In the genomic region with DNA sequence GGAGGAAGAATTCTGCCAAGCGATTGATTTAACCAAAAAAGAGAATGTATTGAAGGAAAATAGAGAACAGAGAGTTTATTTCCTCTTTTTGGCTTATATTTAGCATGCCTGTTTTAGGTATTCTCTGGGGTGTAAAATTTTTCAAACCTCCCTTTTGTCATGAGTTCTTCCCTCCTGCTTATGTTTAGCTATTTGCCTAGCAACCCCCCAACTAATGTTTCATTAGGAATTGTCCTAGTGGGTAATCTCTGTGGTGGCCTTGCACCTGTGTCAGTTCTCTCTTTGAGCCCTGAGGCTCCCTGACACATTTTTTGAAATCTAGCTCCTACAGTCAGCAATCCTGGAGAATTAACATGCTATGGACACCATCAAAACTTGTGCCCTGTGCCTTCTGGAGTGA, we compare ENCODE assay signal across 33 cellular contexts. TPM values are rescaled to one million over a fixed set of nuclear protein-coding genes. Genes with fewer than 3 reads are reported as not detected.
"Had no signal": no experiment of that assay in that cellular context is flagged by ENCODE, and none has a peak within 500 bp of the region (broad histone marks: within the 10 kb centered on the region; RNA-seq: fewer than 3 reads in every experiment).

No MANE protein-coding gene starts in this region.

- H3K4me3 ChIP-seq: Peyer's patch, SJSA1 had no signal

- DNase-seq: activated CD4-positive, alpha-beta T cell treated with anti-CD3 and anti-CD28 coated beads for 36 hours; activated CD4-positive, alpha-beta T cell treated with anti-CD3 and anti-CD28 coated beads, Interleukin-2, amount 10 ng/mL, durations not matched to agents 7 days and 5 days; activated CD4-positive, alpha-beta T cell treated with anti-CD3 and anti-CD28 coated beads, Interleukin-2, amount 50 U/mL, for 48 hours; activated CD8-positive, alpha-beta memory T cell treated with anti-CD3 and anti-CD28 coated beads, Interleukin-2, amount 50 U/mL, for 48 hours; activated effector memory CD4-positive, alpha-beta T cell treated with Interleukin-2 at 50 U/mL for 16 hours; activated naive CD4-positive, alpha-beta T cell treated with anti-CD3 and anti-CD28 coated beads, Interleukin-2, amount 10 ng/mL, durations not matched to agents 7 days and 5 days; activated naive CD8-positive, alpha-beta T cell treated with anti-CD3 and anti-CD28 coated beads, Interleukin-2, amount 50 U/mL, for 24 hours; activated T-cell treated with anti-CD3 and anti-CD28 coated beads, Interleukin-2, amount 50 U/mL, for 48 hours; anterior cingulate cortex; brain microvascular endothelial cell; central memory CD4-positive, alpha-beta T cell; NCI-H1048; NCI-H1105 treated with DMSO at 0.1 percent for 48 hours; NCI-H1436; NCI-H1694; NCI-H1930; NCI-H345; NCI-H524 treated with DMSO at 0.1 percent for 48 hours; PC-3; Peyer's patch; RPMI8226; SHP77 treated with DMSO at 0.1 percent for 48 hours; SK-N-SH; T1000 had no signal

- H3K9me2 ChIP-seq: SK-N-SH had no signal

- ATAC-seq: activated CD4-positive, alpha-beta T cell treated with anti-CD3 and anti-CD28 coated beads for 36 hours; activated CD4-positive, CD25-positive, alpha-beta regulatory T cell treated with anti-CD3 and anti-CD28 coated beads, Interleukin-2, amount 50 U/mL, for 24 hours; activated naive CD8-positive, alpha-beta T cell treated with anti-CD3 and anti-CD28 coated beads, Interleukin-2, amount 50 U/mL, for 24 hours; PC-3 had no signal

- H3K9ac ChIP-seq: KMS-11, SK-N-SH had no signal

- H3K4me1 Mint-ChIP-seq: activated CD4-positive, alpha-beta T cell treated with anti-CD3 and anti-CD28 coated beads for 36 hours; activated CD4-positive, alpha-beta T cell treated with anti-CD3 and anti-CD28 coated beads, Interleukin-2, amount 10 ng/mL, durations not matched to agents 7 days and 5 days; activated naive CD4-positive, alpha-beta T cell treated with anti-CD3 and anti-CD28 coated beads, Interleukin-2, amount 10 ng/mL, durations not matched to agents 7 days and 5 days had no signal

- H3K36me3 Mint-ChIP-seq: activated naive CD4-positive, alpha-beta T cell treated with anti-CD3 and anti-CD28 coated beads, Interleukin-2, amount 10 ng/mL, durations not matched to agents 7 days and 5 days; activated naive CD8-positive, alpha-beta T cell had no signal

- H3K27ac ChIP-seq: brain microvascular endothelial cell, KMS-11, Peyer's patch, SJSA1 had no signal

- H3K4me1 ChIP-seq: SJSA1 had no signal

- H3K4me3 Mint-ChIP-seq: activated CD4-positive, alpha-beta T cell treated with anti-CD3 and anti-CD28 coated beads for 36 hours; activated CD4-positive, alpha-beta T cell treated with anti-CD3 and anti-CD28 coated beads, Interleukin-2, amount 10 ng/mL, durations not matched to agents 7 days and 5 days; activated naive CD4-positive, alpha-beta T cell treated with anti-CD3 and anti-CD28 coated beads, Interleukin-2, amount 10 ng/mL, durations not matched to agents 7 days and 5 days; activated naive CD8-positive, alpha-beta T cell; activated naive CD8-positive, alpha-beta T cell treated with anti-CD3 and anti-CD28 coated beads, Interleukin-2, amount 50 U/mL, for 24 hours had no signal

- H3K27me3 Mint-ChIP-seq: activated CD4-positive, alpha-beta T cell treated with anti-CD3 and anti-CD28 coated beads for 36 hours; activated CD4-positive, alpha-beta T cell treated with anti-CD3 and anti-CD28 coated beads, Interleukin-2, amount 10 ng/mL, durations not matched to agents 7 days and 5 days; activated naive CD4-positive, alpha-beta T cell treated with anti-CD3 and anti-CD28 coated beads, Interleukin-2, amount 10 ng/mL, durations not matched to agents 7 days and 5 days; activated naive CD8-positive, alpha-beta T cell; activated naive CD8-positive, alpha-beta T cell treated with anti-CD3 and anti-CD28 coated beads, Interleukin-2, amount 50 U/mL, for 24 hours had no signal

- H3K27ac Mint-ChIP-seq: activated CD4-positive, alpha-beta T cell treated with anti-CD3 and anti-CD28 coated beads for 36 hours; activated CD4-positive, alpha-beta T cell treated with anti-CD3 and anti-CD28 coated beads, Interleukin-2, amount 10 ng/mL, durations not matched to agents 7 days and 5 days; activated naive CD4-positive, alpha-beta T cell treated with anti-CD3 and anti-CD28 coated beads, Interleukin-2, amount 10 ng/mL, durations not matched to agents 7 days and 5 days; activated naive CD8-positive, alpha-beta T cell; activated naive CD8-positive, alpha-beta T cell treated with anti-CD3 and anti-CD28 coated beads, Interleukin-2, amount 50 U/mL, for 24 hours had no signal

- H3K4me2 ChIP-seq: KMS-11, SK-N-SH had no signal

- H3K36me3 ChIP-seq: brain microvascular endothelial cell, Peyer's patch, SJSA1 had no signal

- H3K27me3 ChIP-seq: brain microvascular endothelial cell, Peyer's patch, SJSA1 had no signal

- H3K9me3 ChIP-seq: Peyer's patch, SJSA1 had no signal

RNA-seq across cellular contexts. Expression of gene REG1B, which starts 12.5 kb away (rescaled TPM):
- total RNA-seq: activated CD4-positive, alpha-beta T cell treated with anti-CD3 and anti-CD28 coated beads for 36 hours; activated CD4-positive, alpha-beta T cell treated with anti-CD3 and anti-CD28 coated beads, Interleukin-2, amount 10 ng/mL, durations not matched to agents 7 days and 5 days; cerebellum; M059J; NCI-H460; PC-3; SJSA1; T-helper 1 cell treated with Interleukin-12 subunit alpha and Interleukin-12 subunit beta and Interleukin-4 antibody, amounts not matched to agents 30 ng/mL and 1 ng/mL, for 36 hours; T-helper 2 cell treated with Interferon-gamma antibody and Interleukin-4, amounts not matched to agents 100 ng/mL and 5 ng/mL, for 36 hours had no signal
- polyA plus RNA-seq: SK-N-SH had no signal

RNA-seq across cellular contexts. Expression of gene REG1A, which starts 20.0 kb away (rescaled TPM):
- total RNA-seq: activated CD4-positive, alpha-beta T cell treated with anti-CD3 and anti-CD28 coated beads for 36 hours; activated CD4-positive, alpha-beta T cell treated with anti-CD3 and anti-CD28 coated beads, Interleukin-2, amount 10 ng/mL, durations not matched to agents 7 days and 5 days; M059J; NCI-H460; PC-3; SJSA1; T-helper 1 cell treated with Interleukin-12 subunit alpha and Interleukin-12 subunit beta and Interleukin-4 antibody, amounts not matched to agents 30 ng/mL and 1 ng/mL, for 36 hours; T-helper 2 cell treated with Interferon-gamma antibody and Interleukin-4, amounts not matched to agents 100 ng/mL and 5 ng/mL, for 36 hours had no signal
- polyA plus RNA-seq: SK-N-SH had no signal

RNA-seq across cellular contexts. Expression of gene REG3A, which starts 59.3 kb away (rescaled TPM):
- total RNA-seq: activated CD4-positive, alpha-beta T cell treated with anti-CD3 and anti-CD28 coated beads for 36 hours; activated CD4-positive, alpha-beta T cell treated with anti-CD3 and anti-CD28 coated beads, Interleukin-2, amount 10 ng/mL, durations not matched to agents 7 days and 5 days; M059J; NCI-H460; PC-3; SJSA1; T-helper 1 cell treated with Interleukin-12 subunit alpha and Interleukin-12 subunit beta and Interleukin-4 antibody, amounts not matched to agents 30 ng/mL and 1 ng/mL, for 36 hours; T-helper 2 cell treated with Interferon-gamma antibody and Interleukin-4, amounts not matched to agents 100 ng/mL and 5 ng/mL, for 36 hours had no signal
- polyA plus RNA-seq: SK-N-SH had no signal
